ENCODE assay signal across 21 cellular contexts in the genomic region with DNA sequence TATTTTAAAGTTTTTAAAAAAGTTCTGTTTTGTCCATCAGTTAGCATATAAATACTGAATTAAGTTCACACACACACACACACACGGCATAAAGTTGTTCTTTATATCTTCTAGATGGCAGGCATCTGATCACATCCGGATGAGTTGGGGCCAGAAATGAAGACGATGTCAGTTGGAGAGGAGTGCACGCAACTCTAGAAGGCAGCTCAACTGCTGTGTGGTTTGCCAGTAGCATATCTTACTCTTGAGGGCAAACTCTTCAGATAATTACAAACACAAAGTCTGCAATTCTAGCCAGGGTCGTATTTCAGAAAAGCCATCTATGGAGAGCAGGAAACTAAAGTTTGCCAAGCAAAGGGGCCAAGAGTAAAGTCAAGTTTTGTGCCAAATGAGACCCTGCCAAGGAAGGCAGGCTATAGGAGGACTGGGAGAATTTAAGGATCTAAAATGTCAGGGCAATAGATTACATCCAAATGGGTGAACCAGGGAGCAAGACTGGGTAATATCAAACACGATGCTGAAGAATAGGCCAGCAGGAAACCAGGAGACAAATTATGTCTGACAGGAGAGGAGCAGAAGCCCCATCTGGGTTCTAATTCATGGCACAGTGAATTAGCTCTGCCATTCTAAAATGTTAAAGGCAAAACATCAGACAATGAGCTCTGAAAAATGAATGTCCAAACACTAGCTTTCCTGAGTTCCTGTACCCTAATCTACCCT.
A peak's percentile ranks its signal among the peaks of the same experiment; 100 is the strongest.
DNase-seq lines count a peak whose midpoint lies in the region; TF ChIP-seq lines count a peak whose summit lies in the region.
"Had no signal": no experiment of that assay in that cellular context is flagged by ENCODE, and none has a peak within 500 bp of the region (broad histone marks: within the 10 kb centered on the region; RNA-seq: fewer than 3 reads in every experiment).

No MANE protein-coding gene starts in this region.

- DNase-seq in DMS79 (lab: John Stamatoyannopoulos, UW), result peak; percentile 81
- peak; percentile 19 for DNase-seq in NCI-H2081 treated with DMSO at 0.1 percent for 48 hours (lab: John Stamatoyannopoulos, UW)
- peak; percentile 18 for DNase-seq in SK-N-DZ (ENCODE audit: low spot score)
- peak; percentile 33 for DNase-seq in fibroblast of the aortic adventitia (ENCODE audit: low read depth)
- DNase-seq in activated naive CD8-positive, alpha-beta T cell treated with anti-CD3 and anti-CD28 coated beads for 36 hours, result no peak
- no peak for DNase-seq in endothelial cell (ENCODE audit: low spot score)
- DNase-seq in GM23248, result no peak
- DNase-seq in glutamatergic neuron, result no peak
- DNase-seq: activated CD4-positive, alpha-beta T cell treated with anti-CD3 and anti-CD28 coated beads for 4 hours; activated gamma-delta T cell treated with Interleukin-2 at 50 U/mL for 16 hours; activated T-cell treated with anti-CD3 and anti-CD28 coated beads, Interleukin-2, amount 50 U/mL, for 24 hours; effector CD8-positive, alpha-beta T cell; NCI-H748 treated with DMSO at 0.1 percent for 48 hours; right lobe of liver; stimulated activated naive CD4-positive, alpha-beta T cell treated with Interleukin-2 at 50 U/mL for 16 hours; testis had no signal

- no peak overlapping the region for H3K27ac ChIP-seq in GM23248
- H3K27ac ChIP-seq: A549, body of pancreas, neural progenitor cell, right lobe of liver, testis, vagina had no signal

- no peaks in the 10 kb centered on the region for H3K9me2 ChIP-seq in GM23248 (ENCODE audit: insufficient read depth)

- H2AFZ ChIP-seq in GM23248, result no peak overlapping the region
- H2AFZ ChIP-seq: neural progenitor cell had no signal

- in situ Hi-C loops in GM23248 (cut with MboI), result no loop called here

- no peaks in the 10 kb centered on the region for H3K79me2 ChIP-seq in GM23248 (ENCODE audit: insufficient read depth)

- no peaks in the 10 kb centered on the region for H4K20me1 ChIP-seq in GM23248 (ENCODE audit: insufficient read depth)

- 41 to 53% methylated on average over 6 of the region's 6 CpGs for WGBS in GM23248 (ENCODE audit: low coverage in 1 of 2, low lambda C conversion rate in 2 of 2, missing lambda C conversion rate in 2 of 2), 2 experiments

- TF ChIP-seq CTCF in fibroblast of the aortic adventitia (IDR thresholded peaks at IDR 0.05; ENCODE audit: insufficient read depth, low read length) (no peak), endothelial cell (IDR thresholded peaks at IDR 0.05; ENCODE audit: unreplicated experiment) (no peak), glutamatergic neuron (IDR thresholded peaks at IDR 0.05; ENCODE audit: partially characterized antibody, unreplicated experiment) (no peak)

- peaks cover 14% of the 10 kb centered on the region for H3K4me1 ChIP-seq in GM23248 (ENCODE audit: insufficient read depth)
- H3K4me1 ChIP-seq: body of pancreas, right lobe of liver, testis had no signal

- no peaks in the 10 kb centered on the region for H3K9me3 ChIP-seq in GM23248 (ENCODE audit: low read depth)
- H3K9me3 ChIP-seq: A549, body of pancreas, right lobe of liver, testis, vagina had no signal

- no peaks in the 10 kb centered on the region; the same call in 1 of the 2 replicates for H3F3A ChIP-seq in GM23248 (ENCODE audit: insufficient read depth)

- no peaks in the 10 kb centered on the region for H3K4me1 Mint-ChIP-seq in activated naive CD8-positive, alpha-beta T cell treated with anti-CD3 and anti-CD28 coated beads for 36 hours
- peaks cover 2% of the 10 kb centered on the region for H3K4me1 Mint-ChIP-seq in endothelial cell (ENCODE audit: unreplicated experiment)
- no peaks in the 10 kb centered on the region for H3K4me1 Mint-ChIP-seq in glutamatergic neuron (ENCODE audit: low read depth, unreplicated experiment)

- H3K27me3 ChIP-seq in GM23248 (replicated peaks; ENCODE audit: insufficient read depth), result no peaks in the 10 kb centered on the region
- H3K27me3 ChIP-seq: body of pancreas, neural progenitor cell, right lobe of liver, testis, vagina had no signal

- H3K27ac Mint-ChIP-seq in activated naive CD8-positive, alpha-beta T cell treated with anti-CD3 and anti-CD28 coated beads for 36 hours, result no peak overlapping the region
- H3K27ac Mint-ChIP-seq in endothelial cell (ENCODE audit: unreplicated experiment) (no peak overlapping the region), glutamatergic neuron (ENCODE audit: unreplicated experiment) (no peak overlapping the region)
- H3K27ac Mint-ChIP-seq: activated T-cell treated with anti-CD3 and anti-CD28 coated beads, Interleukin-2, amount 50 U/mL, for 24 hours; neural progenitor cell had no signal

- no peak overlapping the region for H3K4me3 Mint-ChIP-seq in activated naive CD8-positive, alpha-beta T cell treated with anti-CD3 and anti-CD28 coated beads for 36 hours
- H3K4me3 Mint-ChIP-seq in endothelial cell (ENCODE audit: unreplicated experiment) (no peak overlapping the region), glutamatergic neuron (ENCODE audit: unreplicated experiment) (no peak overlapping the region)
- H3K4me3 Mint-ChIP-seq: activated T-cell treated with anti-CD3 and anti-CD28 coated beads, Interleukin-2, amount 50 U/mL, for 24 hours; neural progenitor cell had no signal

- no peaks in the 10 kb centered on the region for H3K9me3 Mint-ChIP-seq in activated naive CD8-positive, alpha-beta T cell treated with anti-CD3 and anti-CD28 coated beads for 36 hours
- H3K9me3 Mint-ChIP-seq in endothelial cell (ENCODE audit: unreplicated experiment) (no peaks in the 10 kb centered on the region), glutamatergic neuron (ENCODE audit: unreplicated experiment) (peaks cover 2% of the 10 kb centered on the region)
- H3K9me3 Mint-ChIP-seq: activated T-cell treated with anti-CD3 and anti-CD28 coated beads, Interleukin-2, amount 50 U/mL, for 24 hours; neural progenitor cell had no signal

- H3K27me3 Mint-ChIP-seq in activated naive CD8-positive, alpha-beta T cell treated with anti-CD3 and anti-CD28 coated beads for 36 hours, result no peaks in the 10 kb centered on the region
- no peaks in the 10 kb centered on the region for H3K27me3 Mint-ChIP-seq in endothelial cell (ENCODE audit: unreplicated experiment)
- no peaks in the 10 kb centered on the region for H3K27me3 Mint-ChIP-seq in glutamatergic neuron (ENCODE audit: unreplicated experiment)
- H3K27me3 Mint-ChIP-seq: activated T-cell treated with anti-CD3 and anti-CD28 coated beads, Interleukin-2, amount 50 U/mL, for 24 hours had no signal

- no peaks in the 10 kb centered on the region for H3K36me3 ChIP-seq in GM23248 (ENCODE audit: low read depth)
- H3K36me3 ChIP-seq: neural progenitor cell, right lobe of liver, vagina had no signal

- no peaks in the 10 kb centered on the region for H3K36me3 Mint-ChIP-seq in activated naive CD8-positive, alpha-beta T cell treated with anti-CD3 and anti-CD28 coated beads for 36 hours
- H3K36me3 Mint-ChIP-seq in endothelial cell (ENCODE audit: low read depth, unreplicated experiment) (no peaks in the 10 kb centered on the region), glutamatergic neuron (ENCODE audit: unreplicated experiment) (no peaks in the 10 kb centered on the region)
- H3K36me3 Mint-ChIP-seq: neural progenitor cell had no signal

- H3K9ac ChIP-seq in GM23248, result no peak overlapping the region
- H3K9ac ChIP-seq: neural progenitor cell had no signal

- H3K4me3 ChIP-seq in fibroblast of the aortic adventitia (ENCODE audit: low read depth, low read length) (no peak overlapping the region), GM23248 (no peak overlapping the region)
- H3K4me3 ChIP-seq: A549, body of pancreas, GM12878, neural progenitor cell, right lobe of liver, testis, vagina had no signal

- H3K4me2 ChIP-seq in GM23248 (ENCODE audit: unreplicated experiment), result no peak overlapping the region
- H3K4me2 ChIP-seq: A549, neural progenitor cell had no signal

Comparison
In these comparisons a context has a peak if more than half of its experiments do, and no peak if none do; other contexts are left out.
1. DNase-seq: peak in DMS79 (single experiment), NCI-H2081 treated with DMSO at 0.1 percent for 48 hours (single experiment), SK-N-DZ (single experiment) and fibroblast of the aortic adventitia (single experiment); none in activated naive CD8-positive, alpha-beta T cell treated with anti-CD3 and anti-CD28 coated beads for 36 hours (single experiment), endothelial cell (single experiment), GM23248 (single experiment) and glutamatergic neuron (single experiment).